In the genomic region with DNA sequence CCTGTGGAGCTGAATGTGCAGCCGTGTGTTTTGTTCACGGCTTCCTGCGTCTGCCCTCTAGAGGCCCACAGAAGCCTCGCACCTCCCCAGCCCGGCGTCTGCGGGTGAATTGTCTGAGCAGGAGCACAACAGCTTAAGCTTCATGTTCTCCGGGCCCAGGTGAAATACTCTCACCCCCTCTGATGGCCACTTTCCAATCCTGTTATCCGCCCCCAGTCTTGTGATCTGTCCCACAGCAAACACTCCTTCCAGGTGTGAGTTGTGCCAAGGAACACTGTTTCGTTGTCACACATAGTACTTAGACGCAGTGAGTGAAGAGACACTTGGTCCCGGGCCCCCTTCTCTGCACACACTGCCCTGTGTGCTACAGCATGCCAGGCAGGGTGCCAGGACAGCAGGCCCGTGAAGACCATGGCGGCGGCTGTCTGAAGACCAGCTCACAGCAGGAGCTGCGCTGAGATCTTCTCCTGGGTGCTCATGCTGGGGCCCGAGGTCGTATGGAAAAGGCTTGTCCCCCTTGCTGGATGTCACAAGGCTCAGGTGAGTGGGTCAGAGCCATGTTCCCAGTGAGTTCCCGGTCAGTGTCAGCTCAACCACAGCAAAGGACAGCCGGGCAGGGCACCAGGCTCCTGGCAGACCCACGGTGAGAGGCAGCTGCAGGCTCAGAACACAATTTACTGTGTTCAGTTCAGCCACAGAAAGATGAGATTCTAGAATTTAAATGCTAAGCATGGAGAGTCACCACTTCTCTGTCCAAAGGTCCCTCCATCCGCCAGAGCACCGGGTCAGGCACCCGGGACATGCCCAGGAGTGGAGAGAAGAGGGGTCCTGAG, we compare ENCODE assay signal across 8 cellular contexts. TPM values are rescaled to one million over a fixed set of nuclear protein-coding genes. Genes with fewer than 3 reads are reported as not detected.
DNase-seq lines count a peak whose midpoint lies in the region; ATAC-seq, FAIRE-seq and TF ChIP-seq lines count a peak whose summit lies in the region.

No MANE protein-coding gene starts in this region.

- H3K36me3 Mint-ChIP-seq in T-helper 2 cell treated with Interferon-gamma antibody and Interleukin-4, amounts not matched to agents 5 μg/mL and 100 μg/mL, for 36 hours (ENCODE audit: low read depth) = no peaks in the 10 kb centered on the region

- no peak overlapping the region for H3K4me3 ChIP-seq in bronchial epithelial cell (ENCODE audit: low read depth, low read length)

- no peaks in the 10 kb centered on the region for H3K36me3 ChIP-seq in bronchial epithelial cell (ENCODE audit: control insufficient read depth, insufficient read depth, low read length)

- FAIRE-seq in bronchial epithelial cell (lab: Jason Lieb, UNC) = peak; percentile 43

- peaks cover 9% of the 10 kb centered on the region for H3K27me3 Mint-ChIP-seq in T-helper 2 cell treated with Interferon-gamma antibody and Interleukin-4, amounts not matched to agents 5 μg/mL and 100 μg/mL, for 36 hours (ENCODE audit: low read depth)

- no peak overlapping the region for H3K27ac Mint-ChIP-seq in T-helper 2 cell treated with Interferon-gamma antibody and Interleukin-4, amounts not matched to agents 5 μg/mL and 100 μg/mL, for 36 hours

- peak; percentile 83 for DNase-seq in Ammon's horn (ENCODE audit: low spot score)
- DNase-seq in NCI-H1436 treated with DMSO at 0.1 percent for 48 hours (lab: John Stamatoyannopoulos, UW) = peak; percentile 58
- peak; percentile 10 for DNase-seq in T-helper 2 cell treated with Interferon-gamma antibody and Interleukin-4, amounts not matched to agents 5 μg/mL and 100 μg/mL, for 36 hours (ENCODE audit: low spot score)
- peak; percentile 62 for DNase-seq in bronchial epithelial cell (ENCODE audit: low read depth)
- peak; percentile 60 for DNase-seq in left lobe of liver (ENCODE audit: low spot score)
- DNase-seq in stimulated activated CD4-positive, alpha-beta T cell treated with anti-CD3 and anti-CD28 coated beads, Interleukin-4, amount 100 ng/mL, for 48 hours (ENCODE audit: low read depth in 2 of 2) = peak; percentile 16 to 46

- H3K9me3 Mint-ChIP-seq in T-helper 2 cell treated with Interferon-gamma antibody and Interleukin-4, amounts not matched to agents 5 μg/mL and 100 μg/mL, for 36 hours = peaks cover 9% of the 10 kb centered on the region

- TF ChIP-seq CTCF in bronchial epithelial cell (IDR thresholded peaks at IDR 0.05; ENCODE audit: insufficient read depth, low read length, severe bottlenecking) = peak; percentile 95

- H3K4me3 Mint-ChIP-seq in T-helper 2 cell treated with Interferon-gamma antibody and Interleukin-4, amounts not matched to agents 5 μg/mL and 100 μg/mL, for 36 hours = no peak overlapping the region

- H3K27me3 ChIP-seq in bronchial epithelial cell (ENCODE audit: control insufficient read depth, insufficient read depth, low read length) = peaks cover 4% of the 10 kb centered on the region

- no peaks in the 10 kb centered on the region for H3K4me1 Mint-ChIP-seq in T-helper 2 cell treated with Interferon-gamma antibody and Interleukin-4, amounts not matched to agents 5 μg/mL and 100 μg/mL, for 36 hours (ENCODE audit: low read depth)

- peak; percentile 75 for ATAC-seq in GM19467 (IDR thresholded peaks at IDR 0.05; ENCODE audit: unreplicated experiment)
- peak; percentile 93 for ATAC-seq in left lobe of liver
- no peak for ATAC-seq in HG02798 (IDR thresholded peaks at IDR 0.05; ENCODE audit: poor library complexity, unreplicated experiment)

RNA-seq across cellular contexts. Expression of a gene that starts 6.8 kb away (rescaled TPM):
- total RNA-seq in bronchial epithelial cell = 29.2 and 34.0 TPM in 2 replicates
- total RNA-seq in left lobe of liver = 9.4 TPM

Comparison
In these comparisons a context has a peak if more than half of its experiments do, and no peak if none do; other contexts are left out.
1. DNase-seq: peak in every context shown above with its lines; median percentile 83 in Ammon's horn; 62 in bronchial epithelial cell; 60 in left lobe of liver; 58 in NCI-H1436 treated with DMSO at 0.1 percent for 48 hours; 31 in stimulated activated CD4-positive, alpha-beta T cell treated with anti-CD3 and anti-CD28 coated beads, Interleukin-4, amount 100 ng/mL, for 48 hours; 10 in T-helper 2 cell treated with Interferon-gamma antibody and Interleukin-4, amounts not matched to agents 5 μg/mL and 100 μg/mL, for 36 hours.